ENCODE assay signal across 1 cellular context in genomic region chr12:57861967-57862366, GRCh38.
TF ChIP-seq lines count a peak whose summit lies in the region.

No MANE protein-coding gene starts in this region.

TF ChIP-seq in H1, 55 proteins besides CTCF, POLR2A, EP300 and RAD21:
- TF ChIP-seq USF2 (IDR thresholded peaks at IDR 0.05; ENCODE audit: low read length): 0 out of 2 replicates have a peak, but pooled peaks have one; percentile 17
- TF ChIP-seq E2F6 (IDR thresholded peaks at IDR 0.05): peak; percentile 50; the same call in 1 of the 2 replicates
- no peak for TF ChIP-seq RNF2 (IDR thresholded peaks at IDR 0.05; ENCODE audit: borderline replicate concordance, low read depth, low read length, missing control alignments, poor library complexity, severe bottlenecking)
- TF ChIP-seq KDM1A (IDR thresholded peaks at IDR 0.05; ENCODE audit: borderline replicate concordance, low read length): no peak
